ENCODE assay signal across 10 cellular contexts in genomic region chr17:44095388-44095646, GRCh38.
DNase-seq lines count a peak whose midpoint lies in the region; TF ChIP-seq lines count a peak whose summit lies in the region.
"Had no signal": no experiment of that assay in that cellular context is flagged by ENCODE, and none has a peak within 500 bp of the region (broad histone marks: within the 10 kb centered on the region; RNA-seq: fewer than 3 reads in every experiment).

No MANE protein-coding gene starts in this region.

- H3K4me1 ChIP-seq in ES-I3 (ENCODE audit: insufficient read depth, low read length) (peaks cover 11% of the 10 kb centered on the region), iPS-18a (ENCODE audit: control insufficient read depth, low read depth, low read length) (peaks cover 14% of the 10 kb centered on the region)

- H3K36me3 ChIP-seq in ES-I3 (ENCODE audit: insufficient read depth, low read length) (no peaks in the 10 kb centered on the region), iPS-18a (ENCODE audit: control insufficient read depth, low read depth, low read length) (no peaks in the 10 kb centered on the region)

- peak overlapping the region; percentile 96 for H3K27ac ChIP-seq in iPS-18a (ENCODE audit: low read length)
- peak overlapping the region in 20 of 21 experiments; percentile 55 to 93 (median 86) for H3K27ac ChIP-seq in skin epidermis

- TF ChIP-seq CTCF in WI38 (IDR thresholded peaks at IDR 0.05; ENCODE audit: low read depth, low read length): no peak

- DNase-seq in RPMI8226 (no peak), NCI-H2029 treated with DMSO at 0.1 percent for 48 hours (lab: John Stamatoyannopoulos, UW) (no peak), NCI-H69 (lab: John Stamatoyannopoulos, UW) (no peak), AG08396 (ENCODE audit: low spot score) (no peak)
- DNase-seq: activated CD4-positive, alpha-beta T cell treated with anti-CD3 and anti-CD28 coated beads, Interleukin-2, amount 10 ng/mL, durations not matched to agents 24 days and 14 days; NCI-H1048 had no signal

- H3K9ac ChIP-seq in ES-I3 (ENCODE audit: low read depth, low read length): peak overlapping the region; percentile 51; the same call in 1 of the 2 replicates
- peak overlapping the region; percentile 86 for H3K9ac ChIP-seq in iPS-18a (ENCODE audit: low read length)

- H3K4me3 ChIP-seq in WI38 (ENCODE audit: low read depth, low read length): peak overlapping the region; percentile 54
- H3K4me3 ChIP-seq in iPS-18a (ENCODE audit: low read length): peak overlapping the region; percentile 59
- H3K4me3 ChIP-seq in skin epidermis: peak overlapping the region in 1 of 7 experiments; percentile 8

- H3K9me3 ChIP-seq in ES-I3 (ENCODE audit: control insufficient read depth, insufficient read depth, low read length): no peaks in the 10 kb centered on the region
- no peaks in the 10 kb centered on the region for H3K9me3 ChIP-seq in iPS-18a (ENCODE audit: control insufficient read depth, low read depth, low read length)

- no peaks in the 10 kb centered on the region for H3K27me3 ChIP-seq in iPS-18a (ENCODE audit: control insufficient read depth, insufficient read depth, low read length)
